Comparison of ENCODE assay signal across 15 cellular contexts in genomic region chr3:45816544-45816943, GRCh38. TPM values are rescaled to one million over a fixed set of nuclear protein-coding genes. Genes with fewer than 3 reads are reported as not detected.
DNase-seq lines count a peak whose midpoint lies in the region; ATAC-seq and TF ChIP-seq lines count a peak whose summit lies in the region.
"Had no signal": no experiment of that assay in that cellular context is flagged by ENCODE, and none has a peak within 500 bp of the region (broad histone marks: within the 10 kb centered on the region; RNA-seq: fewer than 3 reads in every experiment).

No MANE protein-coding gene starts in this region.

- H3K4me1 Mint-ChIP-seq in H9, result no peaks in the 10 kb centered on the region
- H3K4me1 Mint-ChIP-seq: WTC11 had no signal

- no peak overlapping the region for H2AFZ ChIP-seq in H9 (ENCODE audit: low read length)

- peaks cover 0 to 5% (median 4%) of the 10 kb centered on the region in 3 experiments; a peak in 2 of 7 replicates for H3K36me3 Mint-ChIP-seq in H9 (ENCODE audit: insufficient read depth in 1 of 3, low read depth in 3 of 3)

- ATAC-seq in foreskin keratinocyte (peak; percentile 69), HG03108 (IDR thresholded peaks at IDR 0.05; ENCODE audit: unreplicated experiment) (no peak), GM21717 (IDR thresholded peaks at IDR 0.05; ENCODE audit: unreplicated experiment) (no peak)
- ATAC-seq: activated naive CD4-positive, alpha-beta T cell treated with anti-CD3 and anti-CD28 coated beads, Interleukin-2, amount 50 U/mL, for 72 hours; WTC11 had no signal

- no peak overlapping the region for H3K4me3 Mint-ChIP-seq in H9
- H3K4me3 Mint-ChIP-seq: WTC11 had no signal

- H3K56ac ChIP-seq in H9 (ENCODE audit: insufficient read length, low read depth, low read length), result no peak overlapping the region

- H3K27ac ChIP-seq in foreskin keratinocyte (no peak overlapping the region), H9 (ENCODE audit: insufficient read length, low read depth, low read length) (no peak overlapping the region)
- H3K27ac ChIP-seq: BLaER1 had no signal

- H3K79me2 ChIP-seq in H9 (ENCODE audit: insufficient read depth, low read length), result no peaks in the 10 kb centered on the region

- H3K9ac ChIP-seq in H9 (ENCODE audit: extremely low read depth, insufficient read length, low read length), result no peak overlapping the region
- H3K9ac ChIP-seq: BLaER1 had no signal

- H3K27ac Mint-ChIP-seq in H9, result no peak overlapping the region
- H3K27ac Mint-ChIP-seq: activated naive CD4-positive, alpha-beta T cell treated with anti-CD3 and anti-CD28 coated beads, Interleukin-2, amount 50 U/mL, for 72 hours; immature natural killer cell; WTC11 had no signal

- no CpG with 5 or more reads among the region's 3 CpGs for WGBS in H9 (ENCODE audit: extremely low coverage, insufficient read length, low lambda C conversion rate)

- H4K20me1 ChIP-seq in H9 (ENCODE audit: control insufficient read depth, insufficient read depth, insufficient read length), result no peaks in the 10 kb centered on the region
- H4K20me1 ChIP-seq: BLaER1 had no signal

- H3K9me3 ChIP-seq in H9 (ENCODE audit: control insufficient read depth, low read depth, low read length), result no peaks in the 10 kb centered on the region

- H2AK5ac ChIP-seq in H9 (ENCODE audit: insufficient read length, low read length), result no peak overlapping the region

- no peak overlapping the region for H2BK5ac ChIP-seq in H9 (ENCODE audit: insufficient read length, low read length)

- peak; percentile 16 for DNase-seq in HT-29 (ENCODE audit: low spot score)
- peak; percentile 26 for DNase-seq in SK-MEL-5 (ENCODE audit: low read depth, low spot score)
- peak; percentile 74 to 87 for DNase-seq in foreskin keratinocyte
- DNase-seq in renal cortical epithelial cell (ENCODE audit: low read depth), result peak; percentile 48
- DNase-seq in H9, result no peak
- DNase-seq in NOMO-1 treated with dmso at 0.1 percent for 144 hours (lab: John Stamatoyannopoulos, UW; ENCODE audit: unreplicated experiment), result no peak
- DNase-seq: GDM1; immature natural killer cell; NCI-H2081 treated with DMSO at 0.1 percent for 48 hours; stimulated activated naive CD4-positive, alpha-beta T cell treated with Interleukin-2 at 50 U/mL for 16 hours had no signal

- peaks cover 0 to 8% of the 10 kb centered on the region in 2 experiments; a peak in 3 of 5 replicates for H3K9me3 Mint-ChIP-seq in H9
- H3K9me3 Mint-ChIP-seq: activated naive CD4-positive, alpha-beta T cell treated with anti-CD3 and anti-CD28 coated beads, Interleukin-2, amount 50 U/mL, for 72 hours; immature natural killer cell had no signal

- H4K8ac ChIP-seq in H9 (replicated peaks; ENCODE audit: insufficient read length, low read depth, low read length), result no peak overlapping the region

- H2BK20ac ChIP-seq in H9 (ENCODE audit: low read depth, low read length, poor library complexity, severe bottlenecking), result no peak overlapping the region

- H2BK12ac ChIP-seq in H9 (ENCODE audit: insufficient read length, low read depth, low read length), result no peak overlapping the region

- no peak overlapping the region for H3K4ac ChIP-seq in H9 (ENCODE audit: low read depth, low read length)

- no peak overlapping the region for H4K5ac ChIP-seq in H9 (ENCODE audit: insufficient read length, low read depth, low read length)

- in situ Hi-C loops in SK-MEL-5 (cut with HindIII; ENCODE audit: low pct_unique_long_range_greater_than_20kb, low sequenced_read_pairs), result no loop called here

- H3K27me3 Mint-ChIP-seq in H9 (ENCODE audit: low read depth), result peaks cover 1% of the 10 kb centered on the region; the same call in 1 of the 2 replicates

- H3K23me2 ChIP-seq in H9 (ENCODE audit: insufficient read length, low read depth, low read length, poor library complexity, severe bottlenecking), result no peaks in the 10 kb centered on the region

- no peak overlapping the region for H3K4me2 ChIP-seq in H9 (ENCODE audit: insufficient read depth, insufficient read length, low read length)
- H3K4me2 ChIP-seq: BLaER1 had no signal

- no peak overlapping the region for H2BK15ac ChIP-seq in H9 (ENCODE audit: low read depth, low read length)

- H3K18ac ChIP-seq in H9 (ENCODE audit: insufficient read length, low read depth, low read length), result no peak overlapping the region

- H4K91ac ChIP-seq in H9 (ENCODE audit: insufficient read length, low read depth, low read length), result no peak overlapping the region

- peaks cover 34% of the 10 kb centered on the region for H3K4me1 ChIP-seq in foreskin keratinocyte
- H3K4me1 ChIP-seq in H9 (ENCODE audit: insufficient read depth, low read length), result no peaks in the 10 kb centered on the region
- H3K4me1 ChIP-seq: BLaER1 had no signal

- no peak for TF ChIP-seq CTCF in foreskin keratinocyte (conservative IDR thresholded peaks at IDR 0.05)
- TF ChIP-seq CTCF in H9 (conservative IDR thresholded peaks at IDR 0.05), result no peak

- H3K14ac ChIP-seq in H9 (ENCODE audit: insufficient read depth, low read length), result no peak overlapping the region

- H3K27me3 ChIP-seq in foreskin keratinocyte, result no peaks in the 10 kb centered on the region
- H3K27me3 ChIP-seq in H9 (ENCODE audit: insufficient read depth, low read length), result no peaks in the 10 kb centered on the region
- H3K27me3 ChIP-seq: BLaER1 had no signal

- H3K79me1 ChIP-seq in H9 (ENCODE audit: insufficient read depth, low read depth, low read length, poor library complexity, severe bottlenecking), result no peaks in the 10 kb centered on the region

- H3K23ac ChIP-seq in H9 (ENCODE audit: insufficient read length, low read depth, low read length), result no peak overlapping the region

- no peak overlapping the region for H2BK120ac ChIP-seq in H9 (ENCODE audit: low read depth, low read length, poor library complexity, severe bottlenecking)

- H3T11ph ChIP-seq in H9 (ENCODE audit: low read length), result no peak overlapping the region

RNA-seq across cellular contexts. Expression of gene SLC6A20, which starts 20.2 kb away (rescaled TPM):
- total RNA-seq in HT-29 (2014; rRNA removed; shearing (Covaris generic)), result 8.0 and 8.3 TPM in 2 replicates
- total RNA-seq in SK-MEL-5 (2014; rRNA removed; shearing (Covaris generic)), result not detected in 2 replicates
- not detected in 2 replicates for polyA plus RNA-seq in SK-MEL-5 (2015; cell fraction: cytosol; rRNA removed)
- polyA plus RNA-seq in SK-MEL-5 (2015; cell fraction: nucleus; rRNA removed), result not detected in 2 replicates
- total RNA-seq in foreskin keratinocyte (0.04 and 0.51 TPM in 2 replicates), renal cortical epithelial cell (0.50 and 3.5 TPM in 2 replicates), H9 (2021) (0.09 and 0.20 TPM in 2 replicates)
- 0.19 TPM in 1 of 2 replicates, not detected in the other for polyA plus RNA-seq in foreskin keratinocyte
- total RNA-seq: activated naive CD4-positive, alpha-beta T cell treated with anti-CD3 and anti-CD28 coated beads, Interleukin-2, amount 50 U/mL, for 72 hours had no signal
- polyA plus RNA-seq: immature natural killer cell had no signal

RNA-seq across cellular contexts. Expression of gene LZTFL1, which starts 25.4 kb away (rescaled TPM):
- total RNA-seq in HT-29 (2014; rRNA removed; shearing (Covaris generic)), result 3.2 and 6.4 TPM in 2 replicates
- 26.5 and 32.3 TPM in 2 replicates for total RNA-seq in SK-MEL-5 (2014; rRNA removed; shearing (Covaris generic))
- polyA plus RNA-seq in SK-MEL-5 (2015; cell fraction: cytosol; rRNA removed), result 16.4 and 19.7 TPM in 2 replicates
- 22.6 and 30.6 TPM in 2 replicates for polyA plus RNA-seq in SK-MEL-5 (2015; cell fraction: nucleus; rRNA removed)
- 9.9 and 11.5 TPM in 2 replicates for total RNA-seq in foreskin keratinocyte
- polyA plus RNA-seq in foreskin keratinocyte, result 6.4 and 6.6 TPM in 2 replicates
- 15.5 and 49.4 TPM in 2 replicates for total RNA-seq in renal cortical epithelial cell
- total RNA-seq in H9 (2021), result 9.1 and 12.2 TPM in 2 replicates

Comparison
In these comparisons a context has a peak if more than half of its experiments do, and no peak if none do; other contexts are left out.
1. DNase-seq: peak in HT-29 (single experiment), SK-MEL-5 (single experiment), foreskin keratinocyte (2 of 2) and renal cortical epithelial cell (single experiment); none in H9 (single experiment) and NOMO-1 treated with dmso at 0.1 percent for 144 hours (single experiment).